ENCODE assay signal across 8 cellular contexts in the genomic region with DNA sequence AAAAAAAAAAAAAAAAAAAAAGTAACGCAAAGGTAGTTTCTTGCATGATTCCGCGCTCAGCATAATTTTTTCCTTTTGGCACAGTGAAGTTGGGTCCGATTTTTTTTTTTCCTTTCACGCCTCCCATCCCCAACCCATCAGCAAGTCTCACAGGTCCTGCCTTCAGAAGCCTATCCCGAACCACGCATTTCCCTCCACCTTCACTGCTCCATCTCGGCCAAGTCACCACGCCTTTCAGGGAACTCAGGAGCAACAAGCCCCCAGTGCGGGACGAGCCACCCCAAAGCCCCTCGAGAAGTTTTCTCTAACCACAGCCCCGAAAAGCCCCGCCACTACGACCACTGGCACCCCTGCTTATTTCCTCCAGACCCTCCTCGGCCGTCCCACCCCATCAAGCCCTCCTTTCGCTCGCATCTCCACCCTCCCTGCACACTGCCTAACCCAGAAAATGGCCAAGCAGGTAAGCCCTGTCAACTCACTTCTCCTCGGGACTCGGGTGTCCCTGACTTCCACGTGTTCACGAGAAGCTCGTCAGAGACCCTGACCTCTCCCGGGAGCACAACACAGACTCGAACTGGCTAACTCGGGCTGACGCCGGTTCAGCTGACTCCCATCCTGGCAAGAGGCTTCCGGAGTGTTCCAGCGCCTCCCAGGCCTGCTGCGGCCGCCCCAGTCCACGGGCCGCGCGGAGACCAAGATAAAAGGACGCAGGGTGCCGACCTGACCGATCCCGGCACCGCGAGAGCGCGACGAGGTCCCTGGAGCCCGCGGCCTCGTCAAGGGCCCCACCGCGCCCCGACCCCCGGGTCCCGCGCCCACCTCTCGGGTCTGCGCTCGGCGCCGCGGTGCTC. TPM values are rescaled to one million over a fixed set of nuclear protein-coding genes. Genes with fewer than 3 reads are reported as not detected.
DNase-seq lines count a peak whose midpoint lies in the region; ATAC-seq, FAIRE-seq and TF ChIP-seq lines count a peak whose summit lies in the region.

No MANE protein-coding gene starts in this region.

- FAIRE-seq in bronchial epithelial cell (lab: Jason Lieb, UNC), result no peak

- peak overlapping the region; percentile 88 for H3K4me3 ChIP-seq in bronchial epithelial cell (ENCODE audit: low read depth, low read length)
- H3K4me3 ChIP-seq in skin epidermis, result peak overlapping the region; percentile 61 to 96 (median 81)

- ATAC-seq in HG02610 (IDR thresholded peaks at IDR 0.05; ENCODE audit: unreplicated experiment) (peak; percentile 7), GM19452 (IDR thresholded peaks at IDR 0.05; ENCODE audit: unreplicated experiment) (no peak)

- H3K36me3 ChIP-seq in bronchial epithelial cell (ENCODE audit: control insufficient read depth, insufficient read depth, low read length), result peaks cover 2% of the 10 kb centered on the region

- in situ Hi-C loops in GM13976 (cut with MboI; ENCODE audit: low sequenced_read_pairs, unreplicated experiment), result no loop called here

- DNase-seq in GM13976 (ENCODE audit: low spot score) (peak; percentile 48), bronchial epithelial cell (ENCODE audit: low read depth) (peak; percentile 29), inferior parietal cortex (ENCODE audit: extremely low spot score) (peak; percentile 21), HuH-7 (ENCODE audit: low spot score) (no peak)

- no peaks in the 10 kb centered on the region for H3K27me3 ChIP-seq in bronchial epithelial cell (ENCODE audit: control insufficient read depth, insufficient read depth, low read length)

- H3K27ac ChIP-seq in skin epidermis, result peak overlapping the region; percentile 97 to 100 (median 99)

- TF ChIP-seq CTCF in GM13976 (IDR thresholded peaks at IDR 0.05; ENCODE audit: borderline replicate concordance, control extremely low read depth, extremely low read depth, insufficient read depth, missing control alignments), result no peak
- TF ChIP-seq CTCF in bronchial epithelial cell (IDR thresholded peaks at IDR 0.05; ENCODE audit: insufficient read depth, low read length, severe bottlenecking), result no peak

TF ChIP-seq in PFSK-1, 5 proteins besides CTCF, POLR2A, EP300 and RAD21:
- TF ChIP-seq, protein P1, sequence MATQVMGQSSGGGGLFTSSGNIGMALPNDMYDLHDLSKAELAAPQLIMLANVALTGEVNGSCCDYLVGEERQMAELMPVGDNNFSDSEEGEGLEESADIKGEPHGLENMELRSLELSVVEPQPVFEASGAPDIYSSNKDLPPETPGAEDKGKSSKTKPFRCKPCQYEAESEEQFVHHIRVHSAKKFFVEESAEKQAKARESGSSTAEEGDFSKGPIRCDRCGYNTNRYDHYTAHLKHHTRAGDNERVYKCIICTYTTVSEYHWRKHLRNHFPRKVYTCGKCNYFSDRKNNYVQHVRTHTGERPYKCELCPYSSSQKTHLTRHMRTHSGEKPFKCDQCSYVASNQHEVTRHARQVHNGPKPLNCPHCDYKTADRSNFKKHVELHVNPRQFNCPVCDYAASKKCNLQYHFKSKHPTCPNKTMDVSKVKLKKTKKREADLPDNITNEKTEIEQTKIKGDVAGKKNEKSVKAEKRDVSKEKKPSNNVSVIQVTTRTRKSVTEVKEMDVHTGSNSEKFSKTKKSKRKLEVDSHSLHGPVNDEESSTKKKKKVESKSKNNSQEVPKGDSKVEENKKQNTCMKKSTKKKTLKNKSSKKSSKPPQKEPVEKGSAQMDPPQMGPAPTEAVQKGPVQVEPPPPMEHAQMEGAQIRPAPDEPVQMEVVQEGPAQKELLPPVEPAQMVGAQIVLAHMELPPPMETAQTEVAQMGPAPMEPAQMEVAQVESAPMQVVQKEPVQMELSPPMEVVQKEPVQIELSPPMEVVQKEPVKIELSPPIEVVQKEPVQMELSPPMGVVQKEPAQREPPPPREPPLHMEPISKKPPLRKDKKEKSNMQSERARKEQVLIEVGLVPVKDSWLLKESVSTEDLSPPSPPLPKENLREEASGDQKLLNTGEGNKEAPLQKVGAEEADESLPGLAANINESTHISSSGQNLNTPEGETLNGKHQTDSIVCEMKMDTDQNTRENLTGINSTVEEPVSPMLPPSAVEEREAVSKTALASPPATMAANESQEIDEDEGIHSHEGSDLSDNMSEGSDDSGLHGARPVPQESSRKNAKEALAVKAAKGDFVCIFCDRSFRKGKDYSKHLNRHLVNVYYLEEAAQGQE (IDR thresholded peaks at IDR 0.05; ENCODE audit: insufficient read depth in 1 of 2, low read depth in 2 of 2, low read length in 2 of 2), result no peak
- peak; percentile 60; the same call in 1 of the 2 replicates for TF ChIP-seq SIN3A (IDR thresholded peaks at IDR 0.05; ENCODE audit: borderline replicate concordance, insufficient read depth, low read length)

RNA-seq across cellular contexts. Expression of a gene that starts 0.8 kb away (rescaled TPM):
- 70.9 TPM for polyA plus RNA-seq in PFSK-1 (2012; ENCODE audit: insufficient read length, low read depth)
- 55.6 and 62.9 TPM in 2 replicates for total RNA-seq in bronchial epithelial cell

RNA-seq across cellular contexts. Expression of a gene that starts 9.8 kb away (rescaled TPM):
- 32.5 TPM for polyA plus RNA-seq in PFSK-1 (2012; ENCODE audit: insufficient read length, low read depth)
- total RNA-seq in bronchial epithelial cell, result 20.0 and 34.4 TPM in 2 replicates

RNA-seq across cellular contexts. Expression of a gene that starts 10.0 kb away (rescaled TPM):
- polyA plus RNA-seq in PFSK-1 (2012; ENCODE audit: insufficient read length, low read depth), result 72.0 TPM
- 1.2 and 3.4 TPM in 2 replicates for total RNA-seq in bronchial epithelial cell

RNA-seq across cellular contexts. Expression of a gene that starts 27.2 kb away (rescaled TPM):
- 1.3 TPM for polyA plus RNA-seq in PFSK-1 (2012; ENCODE audit: insufficient read length, low read depth)
- 0.64 and 0.79 TPM in 2 replicates for total RNA-seq in bronchial epithelial cell
